23 cellular contexts compared by ENCODE assay signal in the genomic region with DNA sequence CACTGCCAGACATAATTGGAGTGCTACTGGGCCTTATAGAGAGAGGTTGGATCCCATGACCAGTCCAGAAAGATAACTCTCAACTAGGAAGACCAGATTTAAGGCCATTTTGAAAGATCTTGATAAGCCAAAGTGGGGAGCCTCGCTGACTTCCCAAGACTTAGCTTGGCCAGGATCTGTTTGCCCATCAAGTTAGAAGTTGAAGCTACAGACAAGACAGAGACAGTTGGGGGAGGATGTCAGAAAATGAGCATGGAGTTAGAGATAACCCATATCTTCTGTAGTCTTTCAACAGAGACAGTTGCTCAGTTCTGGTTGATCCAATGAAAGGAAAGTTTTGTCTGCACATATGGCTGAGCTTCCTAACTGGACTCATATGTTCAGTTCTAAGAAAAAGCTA.
"Had no signal": no experiment of that assay in that cellular context is flagged by ENCODE, and none has a peak within 500 bp of the region (broad histone marks: within the 10 kb centered on the region; RNA-seq: fewer than 3 reads in every experiment).

No MANE protein-coding gene starts in this region.

- H3K27me3 ChIP-seq: neural progenitor cell, ovary, right lobe of liver, thyroid gland, tibial nerve, upper lobe of left lung, vagina had no signal

- H3K4me3 ChIP-seq: neural progenitor cell, ovary, psoas muscle, right lobe of liver, sigmoid colon, stomach, thoracic aorta, thyroid gland, tibial nerve, upper lobe of left lung, vagina had no signal

- H3K27ac ChIP-seq: neural progenitor cell, ovary, parathyroid adenoma, psoas muscle, right lobe of liver, sigmoid colon, stomach, thoracic aorta, thyroid gland, tibial nerve, upper lobe of left lung, vagina had no signal

- H3K36me3 ChIP-seq: neural progenitor cell, ovary, right lobe of liver, sigmoid colon, stomach, thoracic aorta, thyroid gland, tibial nerve, upper lobe of left lung, vagina had no signal

- FAIRE-seq: small intestine had no signal

- H3K4me1 ChIP-seq: parathyroid adenoma, psoas muscle, right lobe of liver, thyroid gland had no signal

- DNase-seq: natural killer cell; occipital lobe; ovary; psoas muscle; right cardiac atrium; right lobe of liver; sigmoid colon; small intestine; stimulated activated CD4-positive, alpha-beta T cell treated with anti-CD3 and anti-CD28 coated beads, Interleukin-15, amount 100 ng/mL, for 24 hours; stimulated activated CD4-positive, alpha-beta T cell treated with anti-CD3 and anti-CD28 coated beads, Interleukin-2, amount 100 ng/mL, for 24 hours; stimulated activated CD4-positive, alpha-beta T cell treated with anti-CD3 and anti-CD28 coated beads, Interleukin-2, amount 100 ng/mL, for 48 hours; stimulated activated CD4-positive, alpha-beta T cell treated with anti-CD3 and anti-CD28 coated beads, Interleukin-4, amount 100 ng/mL, for 24 hours; stimulated activated naive B cell treated with anti-CD40 and anti-IgM and Interleukin-4, amounts not matched to agents 10 μg/mL and 1 μg/mL and 100 μg/mL, for 72 hours; stimulated activated naive CD4-positive, alpha-beta T cell treated with Interleukin-2 at 50 U/mL for 16 hours; stomach; thyroid gland; trophoblast cell; upper lobe of left lung had no signal

- H3K9me3 ChIP-seq: ovary, psoas muscle, right lobe of liver, sigmoid colon, stomach, thoracic aorta, thyroid gland, tibial nerve, upper lobe of left lung, vagina had no signal
